In genomic region chr5:67343835-67344234, GRCh38 we compare ENCODE assay signal across 31 cellular contexts.
"Had no signal": no experiment of that assay in that cellular context is flagged by ENCODE, and none has a peak within 500 bp of the region (broad histone marks: within the 10 kb centered on the region; RNA-seq: fewer than 3 reads in every experiment).

No MANE protein-coding gene starts in this region.

- H3K36me3 ChIP-seq: adrenal gland, brain microvascular endothelial cell, breast epithelium had no signal

- H3K27ac ChIP-seq: adrenal gland, body of pancreas, brain microvascular endothelial cell, breast epithelium, VCaP had no signal

- FAIRE-seq: astrocyte, TTC549 had no signal

- H3K4me3 ChIP-seq: adrenal gland, body of pancreas, breast epithelium had no signal

- H3K27me3 ChIP-seq: adrenal gland, body of pancreas, brain microvascular endothelial cell, breast epithelium had no signal

- H3K4me1 ChIP-seq: adrenal gland, body of pancreas, breast epithelium had no signal

- H3K9me3 ChIP-seq: adrenal gland, body of pancreas, breast epithelium had no signal

- DNase-seq: activated B cell treated with CpG ODN at 0.5 μM for 24 hours; activated CD4-positive, alpha-beta memory T cell treated with anti-CD3 and anti-CD28 coated beads for 36 hours; activated CD4-positive, alpha-beta T cell treated with anti-CD3 and anti-CD28 coated beads for 4 hours; activated CD4-positive, alpha-beta T cell treated with anti-CD3 and anti-CD28 coated beads, Interleukin-2, amount 50 U/mL, for 1 hour; activated CD4-positive, alpha-beta T cell treated with anti-CD3 and anti-CD28 coated beads, Interleukin-2, amount 50 U/mL, for 4 hours; activated CD4-positive, CD25-positive, alpha-beta regulatory T cell treated with anti-CD3 and anti-CD28 coated beads, Interleukin-2, amount 50 U/mL, for 72 hours; activated CD8-positive, alpha-beta memory T cell treated with anti-CD3 and anti-CD28 coated beads, Interleukin-2, amount 50 U/mL, for 4 hours; activated CD8-positive, alpha-beta T cell treated with anti-CD3 and anti-CD28 coated beads for 36 hours; activated effector memory CD4-positive, alpha-beta T cell treated with anti-CD3 and anti-CD28 coated beads, Interleukin-2, amount 50 U/mL, for 16 hours; activated gamma-delta T cell treated with Interleukin-2 at 50 U/mL for 16 hours; activated naive CD4-positive, alpha-beta T cell; activated naive CD4-positive, alpha-beta T cell treated with anti-CD3 and anti-CD28 coated beads for 36 hours; activated naive CD4-positive, alpha-beta T cell treated with anti-CD3 and anti-CD28 coated beads, Interleukin-2, amount 50 U/mL, for 16 hours; activated naive CD8-positive, alpha-beta T cell treated with anti-CD3 and anti-CD28 coated beads for 36 hours; activated T-cell treated with anti-CD3 and anti-CD28 coated beads for 4 hours; activated T-cell treated with anti-CD3 and anti-CD28 coated beads, Interleukin-2, amount 50 U/mL, for 1 hour; activated T-cell treated with anti-CD3 and anti-CD28 coated beads, Interleukin-2, amount 50 U/mL, for 4 hours; activated T-cell treated with anti-CD3 and anti-CD28 coated beads, Interleukin-2, amount 50 U/mL, for 72 hours; adrenal gland; amniotic stem cell; aorta; body of pancreas; brain microvascular endothelial cell; central memory CD4-positive, alpha-beta T cell; T-helper 1 cell; T-helper 2 cell; T-helper 9 cell had no signal
